In genomic region chr17:66830451-66830850, GRCh38 we compare ENCODE assay signal across 22 cellular contexts.
A peak's percentile ranks its signal among the peaks of the same experiment; 100 is the strongest.
DNase-seq lines count a peak whose midpoint lies in the region; ATAC-seq lines count a peak whose summit lies in the region.
"Had no signal": no experiment of that assay in that cellular context is flagged by ENCODE, and none has a peak within 500 bp of the region (broad histone marks: within the 10 kb centered on the region; RNA-seq: fewer than 3 reads in every experiment).

No MANE protein-coding gene starts in this region.

- H3K9me3 ChIP-seq in BLaER1 treated with 17β-estradiol and CSF1 and Interleukin-3, amounts not matched to agents 10 nM and 100 nM (replicated peaks in 1 of 11): peaks cover 0 to 6% (median 5%) of the 10 kb centered on the region in 11 experiments; a peak in 10 of 22 replicates
- H3K9me3 ChIP-seq: spleen, upper lobe of right lung had no signal

- no peak overlapping the region for H3K4me3 ChIP-seq in BLaER1 treated with 17β-estradiol and CSF1 and Interleukin-3, amounts not matched to agents 10 nM and 100 nM
- H3K4me3 ChIP-seq: SK-N-MC, spleen, upper lobe of right lung had no signal

- DNase-seq in DMS79 (lab: John Stamatoyannopoulos, UW): peak; percentile 26
- DNase-seq in NCI-H510A (lab: John Stamatoyannopoulos, UW): peak; percentile 57
- DNase-seq in iPS-NIHi7 (ENCODE audit: extremely low spot score): peak; percentile 37
- no peak for DNase-seq in stimulated activated naive CD4-positive, alpha-beta T cell (lab: John Stamatoyannopoulos, UW)
- DNase-seq in HCEC 1CT: no peak
- DNase-seq: activated CD4-positive, alpha-beta T cell treated with anti-CD3 and anti-CD28 coated beads for 36 hours; activated gamma-delta T cell treated with Interleukin-2 at 50 U/mL for 16 hours; activated naive CD8-positive, alpha-beta T cell treated with anti-CD3 and anti-CD28 coated beads, Interleukin-2, amount 50 U/mL, for 24 hours; activated T-cell treated with anti-CD3 and anti-CD28 coated beads, Interleukin-2, amount 50 U/mL, for 24 hours; CD4-positive, alpha-beta memory T cell; cerebellar nuclear complex; mammary epithelial cell; NCI-H1436; nucleus accumbens; spleen; stimulated activated CD4-positive, alpha-beta T cell treated with anti-CD3 and anti-CD28 coated beads, Interleukin-2, amount 100 ng/mL, for 48 hours; T-helper 17 cell; upper lobe of right lung had no signal

- peaks cover 35 to 78% (median 62%) of the 10 kb centered on the region in 11 experiments; a peak in 21 of 22 replicates for H3K27me3 ChIP-seq in BLaER1 treated with 17β-estradiol and CSF1 and Interleukin-3, amounts not matched to agents 10 nM and 100 nM

- peaks cover 0 to 42% (median 11%) of the 10 kb centered on the region in 11 experiments; a peak in 13 of 22 replicates for H4K20me1 ChIP-seq in BLaER1 treated with 17β-estradiol and CSF1 and Interleukin-3, amounts not matched to agents 10 nM and 100 nM

- peaks cover 7 to 29% (median 22%) of the 10 kb centered on the region in 10 experiments; a peak in 17 of 20 replicates for H3K4me1 ChIP-seq in BLaER1 treated with 17β-estradiol and CSF1 and Interleukin-3, amounts not matched to agents 10 nM and 100 nM
- H3K4me1 ChIP-seq: upper lobe of right lung had no signal

- no peaks in the 10 kb centered on the region for H3K36me3 ChIP-seq in BLaER1 treated with 17β-estradiol and CSF1 and Interleukin-3, amounts not matched to agents 10 nM and 100 nM
- H3K36me3 ChIP-seq: spleen, upper lobe of right lung had no signal

- ATAC-seq in HG03520 (IDR thresholded peaks at IDR 0.05; ENCODE audit: unreplicated experiment) (no peak), GM21423 (IDR thresholded peaks at IDR 0.05; ENCODE audit: unreplicated experiment) (no peak)
- ATAC-seq: activated CD4-positive, alpha-beta T cell treated with anti-CD3 and anti-CD28 coated beads for 36 hours; activated naive CD8-positive, alpha-beta T cell treated with anti-CD3 and anti-CD28 coated beads, Interleukin-2, amount 50 U/mL, for 24 hours; T-helper 17 cell had no signal

- no peak overlapping the region for H3K27ac ChIP-seq in BLaER1 treated with 17β-estradiol and CSF1 and Interleukin-3, amounts not matched to agents 10 nM and 100 nM
- H3K27ac ChIP-seq: SK-N-MC, spleen, upper lobe of right lung had no signal

- no peak overlapping the region for H3K9ac ChIP-seq in BLaER1 treated with 17β-estradiol and CSF1 and Interleukin-3, amounts not matched to agents 10 nM and 100 nM

- peak overlapping the region; percentile 44 to 79 (median 54); a peak in 19 of 22 replicates for H3K4me2 ChIP-seq in BLaER1 treated with 17β-estradiol and CSF1 and Interleukin-3, amounts not matched to agents 10 nM and 100 nM

Comparison
In these comparisons a context has a peak if more than half of its experiments do, and no peak if none do; other contexts are left out.
1. DNase-seq: peak in DMS79 (single experiment), NCI-H510A (single experiment) and iPS-NIHi7 (single experiment); none in stimulated activated naive CD4-positive, alpha-beta T cell (0 of 6) and HCEC 1CT (single experiment).